Comparison of ENCODE assay signal across 20 cellular contexts in genomic region chr3:46537789-46538188, GRCh38. TPM values are rescaled to one million over a fixed set of nuclear protein-coding genes. Genes with fewer than 3 reads are reported as not detected.
A peak's percentile ranks its signal among the peaks of the same experiment; 100 is the strongest.
DNase-seq lines count a peak whose midpoint lies in the region; ATAC-seq, FAIRE-seq and TF ChIP-seq lines count a peak whose summit lies in the region.
"Had no signal": no experiment of that assay in that cellular context is flagged by ENCODE, and none has a peak within 500 bp of the region (broad histone marks: within the 10 kb centered on the region; RNA-seq: fewer than 3 reads in every experiment).

No MANE protein-coding gene starts in this region.

- in situ Hi-C loops in GM12878 (cut with MboI), result no loop called here

- no peak overlapping the region for H3K4me3 ChIP-seq in OCI-LY1 (ENCODE audit: low read depth, low read length, poor library complexity, severe bottlenecking)
- H3K4me3 ChIP-seq in GM12878, result 0 out of 2 replicates have a peak overlapping the region, but pooled peaks have one; percentile 57
- H3K4me3 ChIP-seq in thymus (ENCODE audit: low read length), result no peak overlapping the region
- no peak overlapping the region for H3K4me3 ChIP-seq in lower lobe of right lung
- H3K4me3 ChIP-seq: gastroesophageal sphincter had no signal

- no peaks in the 10 kb centered on the region for H4K20me1 ChIP-seq in OCI-LY1 (ENCODE audit: insufficient read depth, low read length)
- no peaks in the 10 kb centered on the region for H4K20me1 ChIP-seq in GM12878 (ENCODE audit: control insufficient read depth, insufficient read depth)

- peak overlapping the region; percentile 67; the same call in 1 of the 2 replicates for H3K4me2 ChIP-seq in OCI-LY1 (ENCODE audit: low read length)
- H3K4me2 ChIP-seq in GM12878 (ENCODE audit: control insufficient read depth, insufficient read depth), result peak overlapping the region; percentile 92

- no peak for TF ChIP-seq EP300 in GM12878 (IDR thresholded peaks at IDR 0.05; ENCODE audit: borderline replicate concordance in 1 of 2, control insufficient read depth in 1 of 2, low read depth in 2 of 2, low read length in 2 of 2)

- H3K36me3 ChIP-seq in OCI-LY1 (ENCODE audit: insufficient read depth, low read length), result no peaks in the 10 kb centered on the region
- H3K36me3 ChIP-seq in GM12878 (ENCODE audit: control insufficient read depth in 2 of 2, insufficient read depth in 2 of 2, low read length in 1 of 2), result no peaks in the 10 kb centered on the region
- no peaks in the 10 kb centered on the region for H3K36me3 ChIP-seq in thymus (ENCODE audit: control insufficient read depth, insufficient read depth)
- H3K36me3 ChIP-seq in lower lobe of right lung, result no peaks in the 10 kb centered on the region
- H3K36me3 ChIP-seq: gastroesophageal sphincter had no signal

- H3F3A ChIP-seq in OCI-LY1 (ENCODE audit: insufficient read depth, low read length), result no peaks in the 10 kb centered on the region

- BruUV-seq in GM12878 (replicated peaks; lab: Mats Ljungman, UMichigan), result no TSS peak

- no peak for TF ChIP-seq RAD21 in GM12878 (IDR thresholded peaks at IDR 0.05; ENCODE audit: insufficient read depth, low read depth, low read length)

- H3K4me1 ChIP-seq in OCI-LY1 (ENCODE audit: insufficient read depth, low read length, severe bottlenecking) (peaks cover 27% of the 10 kb centered on the region), GM12878 (ENCODE audit: control insufficient read depth, insufficient read depth, low read length) (peaks cover 39% of the 10 kb centered on the region), thymus (ENCODE audit: control insufficient read depth, insufficient read depth, low read length) (peaks cover 55% of the 10 kb centered on the region), lower lobe of right lung (peaks cover 10% of the 10 kb centered on the region)
- H3K4me1 ChIP-seq: gastroesophageal sphincter had no signal

- ATAC-seq in stimulated activated naive CD8-positive, alpha-beta T cell treated with anti-CD3 and anti-CD28 coated beads, Interleukin-15, amount 100 ng/mL, for 72 hours, result no peak
- no peak for ATAC-seq in stimulated activated naive CD8-positive, alpha-beta T cell treated with anti-CD3 and anti-CD28 coated beads, Interleukin-15, Interleukin-2, amounts not matched to agents 100 U/mL and 50 U/mL, for 24 hours
- ATAC-seq in GM12878, result no peak
- no peak for ATAC-seq in lower lobe of right lung
- no peak for ATAC-seq in GM21529 (IDR thresholded peaks at IDR 0.05; ENCODE audit: unreplicated experiment)
- ATAC-seq in HG02938 (IDR thresholded peaks at IDR 0.05; ENCODE audit: unreplicated experiment), result no peak
- ATAC-seq: gastroesophageal sphincter, left ventricle myocardium superior, SK-N-SH treated with all-trans-retinoic acid at 6 μM for 48 hours had no signal

- H3K27me3 Mint-ChIP-seq in stimulated activated naive CD8-positive, alpha-beta T cell treated with anti-CD3 and anti-CD28 coated beads, Interleukin-15, amount 100 ng/mL, for 72 hours, result no peaks in the 10 kb centered on the region
- H3K27me3 Mint-ChIP-seq: activated T-cell treated with anti-CD3 and anti-CD28 coated beads, Interleukin-2, amount 50 U/mL, for 24 hours had no signal

- H3K27ac ChIP-seq in OCI-LY1 (ENCODE audit: low read depth, low read length, poor library complexity, severe bottlenecking) (no peak overlapping the region), GM12878 (ENCODE audit: control insufficient read depth, insufficient read depth) (peak overlapping the region; percentile 90), thymus (ENCODE audit: low read depth) (peak overlapping the region; percentile 3), lower lobe of right lung (no peak overlapping the region)
- H3K27ac ChIP-seq: gastroesophageal sphincter had no signal

- RAD21 ChIA-PET in GM12878 (lab: Charles Lee; ENCODE audit: unreplicated experiment), result interaction anchor here (1.8 kb wide), 1 partner anchor 49 kb away, joined by 6 read pairs; no protein-coding TSS in a partner anchor

- WGBS in GM12878 (ENCODE audit: insufficient coverage, insufficient replicate concordance, low lambda C conversion rate, missing lambda C conversion rate), result 52% methylated on average over 5 of the region's 5 CpGs
- 49% methylated on average over 5 of the region's 5 CpGs for WGBS in thymus

- H3K27ac Mint-ChIP-seq in stimulated activated naive CD8-positive, alpha-beta T cell treated with anti-CD3 and anti-CD28 coated beads, Interleukin-15, amount 100 ng/mL, for 72 hours, result no peak overlapping the region
- H3K27ac Mint-ChIP-seq: nephron, progenitor cell of endocrine pancreas had no signal

- H3K9me3 Mint-ChIP-seq in stimulated activated naive CD8-positive, alpha-beta T cell treated with anti-CD3 and anti-CD28 coated beads, Interleukin-15, amount 100 ng/mL, for 72 hours, result peaks cover 0 to 7% of the 10 kb centered on the region in 2 donors
- H3K9me3 Mint-ChIP-seq: activated T-cell treated with anti-CD3 and anti-CD28 coated beads, Interleukin-2, amount 50 U/mL, for 24 hours; nephron had no signal

- H2AFZ ChIP-seq in OCI-LY1 (ENCODE audit: low read length) (no peak overlapping the region), GM12878 (ENCODE audit: control insufficient read depth, low read depth, low read length) (no peak overlapping the region)

- no peaks in the 10 kb centered on the region for H3K9me2 ChIP-seq in OCI-LY1 (ENCODE audit: low read depth, low read length)

- POLR2A ChIA-PET in GM12878 (lab: Charles Lee), result no interaction called here

- H3K4me3 Mint-ChIP-seq in stimulated activated naive CD8-positive, alpha-beta T cell treated with anti-CD3 and anti-CD28 coated beads, Interleukin-15, amount 100 ng/mL, for 72 hours, result peak overlapping the region; percentile 79 to 84
- H3K4me3 Mint-ChIP-seq: nephron had no signal

- intact Hi-C loops in GM12878 (cut with micrococcal nuclease; ENCODE audit: unreplicated experiment) (loop anchor here (5.0 to 10.0 kb wide), 2 partner anchors 35 to 443 kb away; no protein-coding TSS in a partner anchor), lower lobe of right lung (cut with DNase I) (no loop called here)

- DNase-seq in stimulated activated naive CD8-positive, alpha-beta T cell treated with anti-CD3 and anti-CD28 coated beads, Interleukin-15, amount 100 ng/mL, for 72 hours, result no peak
- no peak for DNase-seq in stimulated activated naive CD8-positive, alpha-beta T cell treated with anti-CD3 and anti-CD28 coated beads, Interleukin-15, Interleukin-2, amounts not matched to agents 100 U/mL and 50 U/mL, for 24 hours
- no peak for DNase-seq in GM12878 (ENCODE audit: low read depth, low spot score)
- DNase-seq in lower lobe of right lung, result no peak
- DNase-seq: activated T-cell treated with anti-CD3 and anti-CD28 coated beads, Interleukin-2, amount 50 U/mL, for 24 hours; GDM1; left ventricle myocardium superior; NCI-H187; NCI-H510A treated with DMSO at 0.1 percent for 48 hours; PC-3; substantia nigra had no signal

- H3K27me3 ChIP-seq in OCI-LY1 (ENCODE audit: insufficient read depth, low read length), result no peaks in the 10 kb centered on the region
- no peaks in the 10 kb centered on the region for H3K27me3 ChIP-seq in GM12878 (replicated peaks in 1 of 2; ENCODE audit: control insufficient read depth in 2 of 2, insufficient read depth in 2 of 2, low read length in 1 of 2)
- no peaks in the 10 kb centered on the region for H3K27me3 ChIP-seq in thymus (ENCODE audit: control insufficient read depth, insufficient read depth)
- peaks cover 3% of the 10 kb centered on the region for H3K27me3 ChIP-seq in lower lobe of right lung (ENCODE audit: low read depth)

- FAIRE-seq in GM12878 (lab: Jason Lieb, UNC), result no peak
- FAIRE-seq: endothelial cell of umbilical vein had no signal

- CTCF ChIA-PET in GM12878 (lab: Yijun Ruan, JAX), result interaction anchor here (1.0 to 4.6 kb wide), 6 partner anchors 21 to 169 kb away, joined by 3 to 25 read pairs (median 3); no protein-coding TSS in a partner anchor

- SMC1A ChIA-PET in GM12878 (lab: Charles Lee; ENCODE audit: uncharacterized antibody, unreplicated experiment), result interaction anchor here (1.0 to 2.1 kb wide), 7 partner anchors 11 to 330 kb away, joined by 3 to 12 read pairs (median 6); partner anchors contain the start of gene CCR1

- H3K79me2 ChIP-seq in OCI-LY1 (ENCODE audit: insufficient read depth, low read length) (no peaks in the 10 kb centered on the region), GM12878 (ENCODE audit: control insufficient read depth, insufficient read depth, low read length) (no peaks in the 10 kb centered on the region)

- H3K9ac ChIP-seq in OCI-LY1 (ENCODE audit: low read length) (no peak overlapping the region), GM12878 (ENCODE audit: control insufficient read depth, insufficient read depth, low read length) (no peak overlapping the region)

- H3K4me1 Mint-ChIP-seq in stimulated activated naive CD8-positive, alpha-beta T cell treated with anti-CD3 and anti-CD28 coated beads, Interleukin-15, amount 100 ng/mL, for 72 hours, result peaks cover 45% of the 10 kb centered on the region

- TF ChIP-seq POLR2A in GM12878 (IDR thresholded peaks at IDR 0.05; ENCODE audit: low read depth, low read length), result no peak

- no peaks in the 10 kb centered on the region for H3K9me3 ChIP-seq in OCI-LY1 (ENCODE audit: low read length)
- peaks cover 1% of the 10 kb centered on the region; the same call in 2 of the 3 replicates for H3K9me3 ChIP-seq in GM12878 (replicated peaks; ENCODE audit: control insufficient read depth, insufficient read depth, low read length)
- H3K9me3 ChIP-seq in thymus (ENCODE audit: control insufficient read depth), result no peaks in the 10 kb centered on the region
- H3K9me3 ChIP-seq in lower lobe of right lung, result no peaks in the 10 kb centered on the region
- H3K9me3 ChIP-seq: gastroesophageal sphincter had no signal

- TF ChIP-seq CTCF in OCI-LY1 (IDR thresholded peaks at IDR 0.05; ENCODE audit: low read length) (no peak), GM12878 (IDR thresholded peaks at IDR 0.05 in 2 of 3, conservative IDR thresholded peaks at IDR 0.05 in 1 of 3; ENCODE audit: control insufficient read depth in 2 of 3, extremely low read depth in 1 of 3, insufficient read depth in 1 of 3, low read depth in 3 of 3, low read length in 3 of 3) (no peak), lower lobe of right lung (IDR thresholded peaks at IDR 0.05) (no peak)

RNA-seq across cellular contexts. Expression of gene LRRC2, which starts 28.3 kb away (rescaled TPM):
- total RNA-seq in GM12878 (2013; cell fraction: nucleolus; rRNA removed), result not detected in 2 replicates
- total RNA-seq in GM12878 (2014; rRNA removed), result not detected in 2 replicates
- total RNA-seq in GM12878 (2014; rRNA removed; fragmentation: Illumina TruSeq; extraction: Trizol), result not detected in 2 replicates
- not detected in 2 replicates for total RNA-seq in GM12878 (2021)
- not detected for polyA plus RNA-seq in GM12878 (2011; ENCODE audit: low read depth)
- not detected in 2 replicates for polyA plus RNA-seq in GM12878 (2011; rRNA removed)
- polyA plus RNA-seq in GM12878 (2011; cell fraction: cytosol; rRNA removed), result not detected in 2 replicates
- polyA plus RNA-seq in GM12878 (2011; cell fraction: nucleus; rRNA removed), result not detected in 2 replicates
- not detected in 2 replicates for polyA plus RNA-seq in GM12878 (2012)
- not detected in 2 replicates for polyA plus RNA-seq in GM12878 (2014; fragmentation: Illumina TruSeq; extraction: Trizol)
- not detected for polyA plus RNA-seq in GM12878 (2014; fragmentation: Nextera tagmentation; extraction: Ambion mirVana)
- polyA plus RNA-seq in GM12878 (2014; rRNA removed), result not detected in 2 replicates
- not detected for polyA plus RNA-seq in GM12878 (2016; fragmentation: Nextera tagmentation; extraction: Ambion mirVana)
- polyA minus RNA-seq in GM12878 (2011; rRNA and poly(A)+ RNA removed), result not detected in 2 replicates
- polyA minus RNA-seq in GM12878 (2011; cell fraction: cytosol; rRNA and poly(A)+ RNA removed), result not detected in 2 replicates
- not detected in 2 replicates for polyA minus RNA-seq in GM12878 (2011; cell fraction: nucleus; rRNA and poly(A)+ RNA removed)
- polyA plus RNA-seq in thymus, result 2.4 TPM
- total RNA-seq in lower lobe of right lung, result 1.2 TPM
- total RNA-seq: progenitor cell of endocrine pancreas had no signal

RNA-seq across cellular contexts. Expression of gene RTP3, which starts 40.0 kb away (rescaled TPM):
- total RNA-seq in GM12878 (2013; cell fraction: nucleolus; rRNA removed), result not detected in 2 replicates
- total RNA-seq in GM12878 (2014; rRNA removed), result not detected in 2 replicates
- not detected in 2 replicates for total RNA-seq in GM12878 (2014; rRNA removed; fragmentation: Illumina TruSeq; extraction: Trizol)
- total RNA-seq in GM12878 (2021), result not detected in 2 replicates
- polyA plus RNA-seq in GM12878 (2011; ENCODE audit: low read depth), result not detected
- polyA plus RNA-seq in GM12878 (2011; rRNA removed), result not detected in 2 replicates
- not detected in 2 replicates for polyA plus RNA-seq in GM12878 (2011; cell fraction: cytosol; rRNA removed)
- polyA plus RNA-seq in GM12878 (2011; cell fraction: nucleus; rRNA removed), result not detected in 2 replicates
- polyA plus RNA-seq in GM12878 (2012), result not detected in 2 replicates
- not detected in 2 replicates for polyA plus RNA-seq in GM12878 (2014; fragmentation: Illumina TruSeq; extraction: Trizol)
- under 1 TPM in 1 of 2 experiments, not detected in 1; 0.06 TPM for polyA plus RNA-seq in GM12878 (2014; fragmentation: Nextera tagmentation; extraction: Ambion mirVana)
- not detected in 2 replicates for polyA plus RNA-seq in GM12878 (2014; rRNA removed)
- not detected for polyA plus RNA-seq in GM12878 (2016; fragmentation: Nextera tagmentation; extraction: Ambion mirVana)
- not detected in 2 replicates for polyA minus RNA-seq in GM12878 (2011; rRNA and poly(A)+ RNA removed)
- not detected in 2 replicates for polyA minus RNA-seq in GM12878 (2011; cell fraction: cytosol; rRNA and poly(A)+ RNA removed)
- polyA minus RNA-seq in GM12878 (2011; cell fraction: nucleus; rRNA and poly(A)+ RNA removed), result not detected in 2 replicates
- 0.07 TPM for polyA plus RNA-seq in thymus
- not detected for total RNA-seq in lower lobe of right lung
- total RNA-seq: endothelial cell of umbilical vein, gastroesophageal sphincter, left ventricle myocardium superior, PC-3, progenitor cell of endocrine pancreas had no signal

Comparison
In these comparisons a context has a peak if more than half of its experiments do, and no peak if none do; other contexts are left out.
1. H3K27ac ChIP-seq: peak in GM12878 (single experiment) and thymus (single experiment); none in OCI-LY1 (single experiment) and lower lobe of right lung (single experiment).